ENCODE assay signal across 9 cellular contexts in the genomic region with DNA sequence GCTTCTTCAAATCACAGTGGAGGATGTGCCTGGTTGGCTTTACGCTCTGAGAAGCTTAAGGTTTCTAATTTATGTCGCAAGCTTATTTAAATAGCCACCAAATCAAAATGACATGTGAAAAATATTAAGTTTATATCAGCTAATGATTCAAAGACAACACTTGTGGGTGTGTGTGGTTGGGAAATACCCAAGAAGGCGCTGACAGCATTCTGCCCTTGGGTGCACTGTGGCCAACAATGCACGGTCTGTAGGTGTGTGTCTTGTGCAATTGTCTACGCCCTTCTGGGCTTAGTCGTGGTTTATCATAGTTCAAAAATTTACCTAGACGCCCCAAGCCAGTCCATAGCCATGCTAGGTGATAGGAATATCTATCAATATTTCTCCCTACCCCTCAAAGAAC.
A peak's percentile ranks its signal among the peaks of the same experiment; 100 is the strongest.
DNase-seq lines count a peak whose midpoint lies in the region; ATAC-seq and TF ChIP-seq lines count a peak whose summit lies in the region.
"Had no signal": no experiment of that assay in that cellular context is flagged by ENCODE, and none has a peak within 500 bp of the region (broad histone marks: within the 10 kb centered on the region; RNA-seq: fewer than 3 reads in every experiment).

No MANE protein-coding gene starts in this region.

- DNase-seq in GM13976 (ENCODE audit: low spot score) (peak; percentile 54), fibroblast of mammary gland (ENCODE audit: low read depth) (peak; percentile 43), ecto neural progenitor cell (ENCODE audit: low spot score) (no peak), NCI-H82 (lab: John Stamatoyannopoulos, UW) (no peak), DMS153 treated with DMSO at 0.1 percent for 48 hours (lab: John Stamatoyannopoulos, UW; ENCODE audit: unreplicated experiment) (no peak), islet precursor cell (no peak)
- DNase-seq: DMS79 treated with DMSO at 0.1 percent for 48 hours had no signal

- in situ Hi-C loops in GM13976 (cut with MboI; ENCODE audit: low sequenced_read_pairs, unreplicated experiment): no loop called here

- ATAC-seq in GM21367 (IDR thresholded peaks at IDR 0.05; ENCODE audit: unreplicated experiment) (peak; percentile 80), HG03457 (IDR thresholded peaks at IDR 0.05; ENCODE audit: unreplicated experiment) (peak; percentile 89)

- no peak overlapping the region for H3K4me3 ChIP-seq in fibroblast of mammary gland (ENCODE audit: control insufficient read depth, low read depth, low read length)

- TF ChIP-seq CTCF in GM13976 (IDR thresholded peaks at IDR 0.05; ENCODE audit: borderline replicate concordance, control extremely low read depth, extremely low read depth, insufficient read depth, missing control alignments) (no peak), fibroblast of mammary gland (conservative IDR thresholded peaks at IDR 0.05; ENCODE audit: control insufficient read depth, insufficient read depth, low read depth, low read length) (no peak)

Comparison
In these comparisons a context has a peak if more than half of its experiments do, and no peak if none do; other contexts are left out.
1. DNase-seq: peak in GM13976 (single experiment) and fibroblast of mammary gland (single experiment); none in ecto neural progenitor cell (single experiment), NCI-H82 (single experiment), DMS153 treated with DMSO at 0.1 percent for 48 hours (single experiment) and islet precursor cell (single experiment).